Comparison of ENCODE assay signal across 8 cellular contexts in genomic region chr15:85692873-85693272, GRCh38.
DNase-seq lines count a peak whose midpoint lies in the region; ATAC-seq and TF ChIP-seq lines count a peak whose summit lies in the region.

No MANE protein-coding gene starts in this region.

- no peaks in the 10 kb centered on the region for H3K9me3 ChIP-seq in breast epithelium

- H3K36me3 ChIP-seq in breast epithelium, result peaks cover 3% of the 10 kb centered on the region

- no peaks in the 10 kb centered on the region for H3K27me3 ChIP-seq in breast epithelium

- intact Hi-C loops in left cardiac atrium (cut with DNase I) (no loop called here), breast epithelium (cut with DNase I; ENCODE audit: low total_unique reads) (no loop called here)

- ATAC-seq in GM21447 (IDR thresholded peaks at IDR 0.05; ENCODE audit: unreplicated experiment) (peak; percentile 54), left cardiac atrium (peak; percentile 39 to 48)

- H3K27ac ChIP-seq in breast epithelium, result peak overlapping the region in 1 of 2 donors; percentile 70

- no peak overlapping the region for H3K4me3 ChIP-seq in breast epithelium

- no peak for TF ChIP-seq CTCF in breast epithelium (IDR thresholded peaks at IDR 0.05)

- TF ChIP-seq POLR2A in GM15510 (IDR thresholded peaks at IDR 0.05; ENCODE audit: borderline replicate concordance, extremely low read depth, insufficient read length), result peak; percentile 18
- TF ChIP-seq POLR2A in breast epithelium (IDR thresholded peaks at IDR 0.05), result no peak

- peaks cover 0 to 7% of the 10 kb centered on the region in 2 donors for H3K4me1 ChIP-seq in breast epithelium

- DNase-seq in Kasumi-1 (lab: John Stamatoyannopoulos, UW) (peak; percentile 6 to 8), left cardiac atrium (no peak), DMS79 (lab: John Stamatoyannopoulos, UW) (no peak), breast epithelium (ENCODE audit: low spot score in 2 of 2) (no peak), NCI-H82 treated with DMSO at 0.1 percent for 48 hours (lab: John Stamatoyannopoulos, UW; ENCODE audit: unreplicated experiment) (no peak)
- DNase-seq in stimulated activated CD4-positive, alpha-beta T cell treated with anti-CD3 and anti-CD28 coated beads, Interleukin-4, amount 100 ng/mL, for 1 hour, result no peak

Comparison
In these comparisons a context has a peak if more than half of its experiments do, and no peak if none do; other contexts are left out.
1. DNase-seq: peak in Kasumi-1 (2 of 2); none in left cardiac atrium (single experiment), DMS79 (single experiment), breast epithelium (0 of 2), NCI-H82 treated with DMSO at 0.1 percent for 48 hours (single experiment) and stimulated activated CD4-positive, alpha-beta T cell treated with anti-CD3 and anti-CD28 coated beads, Interleukin-4, amount 100 ng/mL, for 1 hour (single experiment).